ENCODE assay signal across 21 cellular contexts in genomic region chr3:48219543-48219942, GRCh38. TPM values are rescaled to one million over a fixed set of nuclear protein-coding genes. Genes with fewer than 3 reads are reported as not detected.
"Had no signal": no experiment of that assay in that cellular context is flagged by ENCODE, and none has a peak within 500 bp of the region (broad histone marks: within the 10 kb centered on the region; RNA-seq: fewer than 3 reads in every experiment).

No MANE protein-coding gene starts in this region.

- H3K27me3 Mint-ChIP-seq: activated CD4-positive, alpha-beta T cell treated with anti-CD3 and anti-CD28 coated beads for 36 hours; activated CD8-positive, alpha-beta T cell treated with anti-CD3 and anti-CD28 coated beads for 36 hours; stimulated activated naive CD8-positive, alpha-beta T cell treated with anti-CD3 and anti-CD28 coated beads, Interleukin-15, Interleukin-2, amounts not matched to agents 100 ng/mL and 50 ng/mL, for 24 hours had no signal

- H3K27me3 ChIP-seq: cardiac muscle cell, colonic mucosa had no signal

- H3K27ac Mint-ChIP-seq: activated CD4-positive, alpha-beta T cell treated with anti-CD3 and anti-CD28 coated beads for 36 hours; activated CD8-positive, alpha-beta T cell treated with anti-CD3 and anti-CD28 coated beads for 36 hours; activated naive CD8-positive, alpha-beta T cell treated with anti-CD3 and anti-CD28 coated beads, Interleukin-2, amount 50 U/mL, for 24 hours; progenitor cell of endocrine pancreas; stimulated activated naive CD8-positive, alpha-beta T cell treated with anti-CD3 and anti-CD28 coated beads, Interleukin-15, Interleukin-2, amounts not matched to agents 100 ng/mL and 50 ng/mL, for 24 hours had no signal

- H3K4me3 Mint-ChIP-seq: activated CD4-positive, alpha-beta T cell treated with anti-CD3 and anti-CD28 coated beads for 36 hours; activated CD8-positive, alpha-beta T cell treated with anti-CD3 and anti-CD28 coated beads for 36 hours; activated naive CD8-positive, alpha-beta T cell treated with anti-CD3 and anti-CD28 coated beads, Interleukin-2, amount 50 U/mL, for 24 hours; stimulated activated naive CD8-positive, alpha-beta T cell treated with anti-CD3 and anti-CD28 coated beads, Interleukin-15, Interleukin-2, amounts not matched to agents 100 ng/mL and 50 ng/mL, for 24 hours had no signal

- H3K4me1 Mint-ChIP-seq: activated CD4-positive, alpha-beta T cell treated with anti-CD3 and anti-CD28 coated beads for 36 hours had no signal

- H3K9me3 ChIP-seq: colonic mucosa, lower lobe of right lung, thoracic aorta had no signal

- H3K27ac ChIP-seq: cardiac muscle cell, colonic mucosa, lower lobe of right lung, thoracic aorta, VCaP had no signal

- DNase-seq: activated CD4-positive, alpha-beta T cell treated with anti-CD3 and anti-CD28 coated beads for 36 hours; activated CD8-positive, alpha-beta memory T cell treated with anti-CD3 and anti-CD28 coated beads, Interleukin-2, amount 50 U/mL, for 4 hours; activated CD8-positive, alpha-beta T cell treated with anti-CD3 and anti-CD28 coated beads for 36 hours; activated naive CD4-positive, alpha-beta T cell treated with Interleukin-2 at 50 U/mL for 16 hours; activated naive CD8-positive, alpha-beta T cell treated with anti-CD3 and anti-CD28 coated beads, Interleukin-2, amount 50 U/mL, for 24 hours; colonic mucosa; effector CD4-positive, alpha-beta T cell; hippocampal formation; lower lobe of right lung; midbrain; stimulated activated CD4-positive, alpha-beta T cell treated with anti-CD3 and anti-CD28 coated beads, Interleukin-15, amount 100 ng/mL, for 24 hours; stimulated activated CD4-positive, alpha-beta T cell treated with anti-CD3 and anti-CD28 coated beads, Interleukin-4, amount 100 ng/mL, for 24 hours; T-helper 9 cell had no signal

- H3K36me3 ChIP-seq: cardiac muscle cell, colonic mucosa, lower lobe of right lung, thoracic aorta had no signal

- H3K4me3 ChIP-seq: cardiac muscle cell, colonic mucosa, lower lobe of right lung, thoracic aorta had no signal

- H3K9me3 Mint-ChIP-seq: activated CD8-positive, alpha-beta T cell treated with anti-CD3 and anti-CD28 coated beads for 36 hours; activated naive CD8-positive, alpha-beta T cell treated with anti-CD3 and anti-CD28 coated beads, Interleukin-2, amount 50 U/mL, for 24 hours; stimulated activated naive CD8-positive, alpha-beta T cell treated with anti-CD3 and anti-CD28 coated beads, Interleukin-15, Interleukin-2, amounts not matched to agents 100 ng/mL and 50 ng/mL, for 24 hours had no signal

- H3K4me1 ChIP-seq: colonic mucosa had no signal

RNA-seq across cellular contexts. Expression of gene CAMP, which starts 3.8 kb away (rescaled TPM):
- total RNA-seq: activated CD4-positive, alpha-beta T cell treated with anti-CD3 and anti-CD28 coated beads for 36 hours; activated CD8-positive, alpha-beta T cell treated with anti-CD3 and anti-CD28 coated beads for 36 hours; cardiac muscle cell; colonic mucosa; endothelial cell of umbilical vein; fibroblast of lung; kidney epithelial cell; progenitor cell of endocrine pancreas; thoracic aorta had no signal
